Comparison of ENCODE assay signal across 1 cellular context in genomic region chr2:96920801-96921560, GRCh38.
TF ChIP-seq lines count a peak whose summit lies in the region.

No MANE protein-coding gene starts in this region.

TF ChIP-seq in WTC11, 78 proteins besides CTCF, POLR2A, EP300 and RAD21 (continued from another document):
- TF ChIP-seq ZNF532 (CRISPR knock-in tag; IDR thresholded peaks at IDR 0.05; ENCODE audit: borderline replicate concordance) (no peak), ZNF138 (CRISPR knock-in tag; conservative IDR thresholded peaks at IDR 0.05) (no peak)
